In the genomic region with DNA sequence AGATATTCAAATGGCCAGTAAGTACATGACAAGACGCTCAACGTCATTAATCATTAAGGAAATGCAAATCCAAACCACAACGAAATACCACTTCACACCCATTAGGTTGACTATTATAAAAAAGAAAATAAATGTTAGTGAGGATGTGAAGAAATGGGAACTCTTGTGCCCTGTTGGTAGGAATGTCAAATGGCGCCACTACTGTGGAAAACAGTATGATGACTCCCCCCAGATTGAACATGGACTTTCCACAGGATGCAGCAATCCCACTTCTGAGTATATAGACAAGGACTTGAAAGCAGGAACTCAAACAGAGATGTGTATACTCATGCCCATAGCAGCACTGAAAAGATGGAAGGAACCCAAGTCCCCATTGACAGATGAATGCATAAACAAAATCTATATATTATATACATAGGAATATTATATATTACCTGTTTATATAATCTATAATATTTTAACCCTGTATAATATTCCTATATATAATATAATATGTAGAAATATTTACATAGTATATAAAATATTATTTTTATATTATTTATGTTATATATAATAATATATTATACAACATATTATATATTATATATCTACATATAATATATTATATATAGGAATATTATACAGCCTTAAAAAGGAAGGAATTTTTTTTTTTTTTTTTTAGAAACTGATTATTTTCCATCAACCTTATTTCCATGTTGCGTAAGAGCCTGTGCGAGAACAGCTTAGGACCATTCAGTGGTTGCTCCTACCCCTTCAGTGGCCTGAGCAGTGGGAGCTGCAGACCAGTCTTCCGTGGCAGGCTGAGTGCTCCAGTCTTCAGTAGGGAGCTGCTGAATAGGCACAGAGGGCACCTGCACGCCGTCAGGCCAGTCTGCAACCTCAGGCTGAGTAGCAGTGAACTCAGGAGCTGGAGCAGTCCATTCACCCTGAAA, we compare ENCODE assay signal across 1 cellular context.
TF ChIP-seq lines count a peak whose summit lies in the region.

No MANE protein-coding gene starts in this region.

TF ChIP-seq in GM12878, 131 proteins besides CTCF, POLR2A, EP300 and RAD21:
- TF ChIP-seq CEBPB (IDR thresholded peaks at IDR 0.05; ENCODE audit: borderline replicate concordance in 1 of 2, low read depth in 2 of 2, low read length in 2 of 2) (no peak), BACH1 (IDR thresholded peaks at IDR 0.05; ENCODE audit: borderline replicate concordance) (no peak), KAT2A (conservative IDR thresholded peaks at IDR 0.05; ENCODE audit: control insufficient read depth, low read depth, low read length) (no peak), IRF4 (IDR thresholded peaks at IDR 0.05; ENCODE audit: low read depth, low read length) (no peak), ETV6 (conservative IDR thresholded peaks at IDR 0.05 in 1 of 2, IDR thresholded peaks at IDR 0.05 in 1 of 2; ENCODE audit: borderline replicate concordance in 1 of 2, low read depth in 1 of 2) (no peak), ZBTB4 (CRISPR knock-in tag; IDR thresholded peaks at IDR 0.05) (no peak), YBX1 (IDR thresholded peaks at IDR 0.05) (no peak), RBBP5 (conservative IDR thresholded peaks at IDR 0.05) (no peak), SUZ12 (IDR thresholded peaks at IDR 0.05; ENCODE audit: unreplicated experiment) (no peak), ZNF384 (IDR thresholded peaks at IDR 0.05; ENCODE audit: borderline replicate concordance, low read depth, low read length) (no peak), NFIC (IDR thresholded peaks at IDR 0.05; ENCODE audit: low read depth, low read length) (no peak), SMARCA5 (IDR thresholded peaks at IDR 0.05) (no peak), E2F8 (IDR thresholded peaks at IDR 0.05; ENCODE audit: low read depth, partially characterized antibody) (no peak), IKZF1 (conservative IDR thresholded peaks at IDR 0.05) (no peak)
